ENCODE assay signal across 8 cellular contexts in the genomic region with DNA sequence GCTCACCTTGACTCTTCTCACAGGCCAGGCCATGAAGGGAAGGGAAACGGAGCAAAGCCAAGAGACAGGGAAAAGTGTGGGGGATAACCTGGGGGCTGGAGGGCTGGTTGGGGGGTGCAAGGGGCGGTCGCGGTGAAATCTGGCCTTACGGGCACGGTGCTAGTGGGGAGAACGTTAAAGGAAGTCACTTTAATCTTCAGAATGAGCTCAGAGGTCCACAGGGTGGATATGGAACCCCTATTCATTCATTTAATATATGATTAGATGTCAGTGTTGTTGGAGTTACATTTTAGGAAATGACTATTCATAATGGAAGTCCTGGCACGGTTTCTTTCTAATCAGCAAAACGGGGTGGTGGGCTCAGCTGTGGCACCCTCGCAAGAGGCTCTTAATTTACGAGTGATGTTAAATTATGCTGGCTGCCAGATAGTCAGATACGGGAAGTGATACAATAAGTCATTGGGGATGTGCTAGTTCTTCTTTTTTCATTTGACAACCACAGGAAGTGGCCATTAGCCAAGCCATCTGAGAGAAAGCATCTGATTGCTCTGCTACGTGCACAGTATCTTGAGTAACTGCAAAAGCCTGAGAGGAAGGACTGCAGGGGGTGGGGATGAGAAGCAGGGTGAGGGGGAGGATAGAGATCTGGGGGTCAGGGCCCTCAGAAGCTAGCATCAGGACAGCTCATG.
DNase-seq lines count a peak whose midpoint lies in the region; ATAC-seq and TF ChIP-seq lines count a peak whose summit lies in the region.

No MANE protein-coding gene starts in this region.

- peak; percentile 98 for DNase-seq in NB4 (ENCODE audit: low read depth)
- DNase-seq in fibroblast of pulmonary artery (ENCODE audit: low read depth), result peak; percentile 17
- peak in 1 of 2 donors; percentile 12 for DNase-seq in stimulated activated naive CD8-positive, alpha-beta T cell treated with anti-CD3 and anti-CD28 coated beads, Interleukin-15, amount 100 ng/mL, for 72 hours
- DNase-seq in OCI-M2 (lab: John Stamatoyannopoulos, UW; ENCODE audit: unreplicated experiment), result no peak
- DNase-seq in DMS79 (lab: John Stamatoyannopoulos, UW), result no peak
- DNase-seq in SW480 (ENCODE audit: low spot score), result no peak

- TF ChIP-seq CTCF in NB4 (IDR thresholded peaks at IDR 0.05; ENCODE audit: low read depth, low read length), result no peak
- no peak for TF ChIP-seq CTCF in fibroblast of pulmonary artery (IDR thresholded peaks at IDR 0.05; ENCODE audit: low read length, missing control alignments)

- H3K9me3 Mint-ChIP-seq in stimulated activated naive CD8-positive, alpha-beta T cell treated with anti-CD3 and anti-CD28 coated beads, Interleukin-15, amount 100 ng/mL, for 72 hours, result no peaks in the 10 kb centered on the region

- no peak for TF ChIP-seq POLR2A in NB4 (IDR thresholded peaks at IDR 0.05; ENCODE audit: extremely low read depth, insufficient read length)

- peaks cover 13% of the 10 kb centered on the region for H3K4me1 Mint-ChIP-seq in stimulated activated naive CD8-positive, alpha-beta T cell treated with anti-CD3 and anti-CD28 coated beads, Interleukin-15, amount 100 ng/mL, for 72 hours

- H3K4me3 Mint-ChIP-seq in stimulated activated naive CD8-positive, alpha-beta T cell treated with anti-CD3 and anti-CD28 coated beads, Interleukin-15, amount 100 ng/mL, for 72 hours, result peak overlapping the region in 1 of 2 donors; percentile 52

- no peaks in the 10 kb centered on the region for H3K27me3 Mint-ChIP-seq in stimulated activated naive CD8-positive, alpha-beta T cell treated with anti-CD3 and anti-CD28 coated beads, Interleukin-15, amount 100 ng/mL, for 72 hours

- ATAC-seq in GM18508 (IDR thresholded peaks at IDR 0.05; ENCODE audit: insufficient read depth, unreplicated experiment), result peak; percentile 98
- peak; percentile 97 for ATAC-seq in HG02642 (IDR thresholded peaks at IDR 0.05; ENCODE audit: poor library complexity, unreplicated experiment)
- peak; percentile 81 for ATAC-seq in stimulated activated naive CD8-positive, alpha-beta T cell treated with anti-CD3 and anti-CD28 coated beads, Interleukin-15, amount 100 ng/mL, for 72 hours

- no peak overlapping the region for H3K27ac Mint-ChIP-seq in stimulated activated naive CD8-positive, alpha-beta T cell treated with anti-CD3 and anti-CD28 coated beads, Interleukin-15, amount 100 ng/mL, for 72 hours

- no peak overlapping the region for H3K4me3 ChIP-seq in NB4 (ENCODE audit: low read depth, low read length)
- H3K4me3 ChIP-seq in fibroblast of pulmonary artery (replicated peaks; ENCODE audit: low read depth, low read length), result no peak overlapping the region

Comparison
In these comparisons a context has a peak if more than half of its experiments do, and no peak if none do; other contexts are left out.
1. DNase-seq: peak in NB4 (single experiment) and fibroblast of pulmonary artery (single experiment); none in OCI-M2 (single experiment), DMS79 (single experiment) and SW480 (single experiment).
2. Peak in every context shown above with its lines, with median percentiles within 50 percentile points of each other: ATAC-seq.